Comparison of ENCODE assay signal across 20 cellular contexts in the genomic region with DNA sequence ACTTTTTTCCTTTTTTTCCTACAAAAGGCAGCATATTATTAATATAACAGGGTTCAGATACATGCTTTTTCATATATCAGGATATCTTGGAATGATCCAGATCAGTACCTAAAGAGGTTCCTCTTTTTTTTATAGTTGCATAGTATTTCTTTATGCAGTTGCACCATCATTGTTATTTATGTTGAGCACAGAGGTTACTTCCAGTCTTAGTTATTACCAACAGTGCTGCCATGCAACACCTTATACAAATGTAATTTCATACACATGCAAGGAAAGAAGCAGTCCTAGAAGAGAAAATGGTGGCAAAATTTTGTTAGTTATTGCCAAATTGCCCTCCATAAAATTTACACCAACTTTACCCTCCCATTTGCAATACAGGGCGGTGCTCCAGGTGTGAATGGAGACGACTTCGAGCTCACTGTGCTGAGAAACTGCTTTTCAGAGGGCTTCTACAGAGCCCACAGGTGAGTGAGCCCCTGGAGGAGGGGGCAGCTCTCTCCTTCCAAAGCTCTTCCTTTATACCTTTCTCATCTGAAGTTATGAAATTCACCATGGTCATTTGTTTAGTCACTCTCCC. TPM values are rescaled to one million over a fixed set of nuclear protein-coding genes. Genes with fewer than 3 reads are reported as not detected.
DNase-seq lines count a peak whose midpoint lies in the region; ATAC-seq, FAIRE-seq and TF ChIP-seq lines count a peak whose summit lies in the region.
"Had no signal": no experiment of that assay in that cellular context is flagged by ENCODE, and none has a peak within 500 bp of the region (broad histone marks: within the 10 kb centered on the region; RNA-seq: fewer than 3 reads in every experiment).

No MANE protein-coding gene starts in this region.

- H3K9ac ChIP-seq in KMS-11: peak overlapping the region; percentile 93

- DNase-seq in CD1c-positive myeloid dendritic cell (ENCODE audit: extremely low spot score) (peak; percentile 58), RWPE2 (ENCODE audit: low spot score) (no peak), left colon (no peak), HAP-1 (ENCODE audit: low spot score in 2 of 2) (no peak), EL (no peak), ecto neural progenitor cell (ENCODE audit: low spot score) (no peak), GM12891 (ENCODE audit: insufficient read length, low spot score) (no peak)
- DNase-seq: activated gamma-delta T cell treated with Interleukin-2 at 50 U/mL for 16 hours, BE2C, islet precursor cell, mesenchymal stem cell, NCI-H1930, NCI-H510A treated with DMSO at 0.1 percent for 48 hours had no signal

- H2AFZ ChIP-seq in KMS-11 (ENCODE audit: low read depth): peak overlapping the region; percentile 59

- peak overlapping the region; percentile 100 for H3K27ac ChIP-seq in KMS-11
- H3K27ac ChIP-seq in RWPE2 (ENCODE audit: poor library complexity, severe bottlenecking): peak overlapping the region; percentile 98
- H3K27ac ChIP-seq: breast epithelium, right atrium auricular region, suprapubic skin had no signal

- no peak for TF ChIP-seq POLR2A in GM12891 (IDR thresholded peaks at IDR 0.05; ENCODE audit: low read depth, low read length)

- in situ Hi-C loops in HAP-1 (cut with MboI; ENCODE audit: low sequenced_read_pairs): loop anchor here (25.0 kb wide), 1 partner anchor 346 kb away; no protein-coding TSS in a partner anchor

- no peaks in the 10 kb centered on the region for H3K79me2 ChIP-seq in KMS-11 (ENCODE audit: insufficient read depth, low read depth)

- intact Hi-C loops in left colon (cut with DNase I, micrococcal nuclease): no loop called here

- H3K4me1 ChIP-seq in KMS-11 (ENCODE audit: low read depth, poor library complexity, severe bottlenecking): peaks cover 68% of the 10 kb centered on the region
- peaks cover 20% of the 10 kb centered on the region for H3K4me1 ChIP-seq in RWPE2 (ENCODE audit: insufficient read depth, poor library complexity, severe bottlenecking)
- no peaks in the 10 kb centered on the region for H3K4me1 ChIP-seq in HAP-1
- H3K4me1 ChIP-seq: BE2C, breast epithelium, right atrium auricular region, suprapubic skin had no signal

- no peaks in the 10 kb centered on the region for H3K9me3 ChIP-seq in RWPE2 (ENCODE audit: severe bottlenecking)
- no peaks in the 10 kb centered on the region for H3K9me3 ChIP-seq in HAP-1
- H3K9me3 ChIP-seq: BE2C, breast epithelium, right atrium auricular region, suprapubic skin had no signal

- H4K20me1 ChIP-seq in KMS-11 (ENCODE audit: insufficient read depth): no peaks in the 10 kb centered on the region

- peak overlapping the region; percentile 97 for H3K4me2 ChIP-seq in KMS-11

- H3K4me3 ChIP-seq in KMS-11 (IDR thresholded peaks at IDR 0.05; ENCODE audit: insufficient read depth, low read depth, low read length) (no peak overlapping the region), RWPE2 (ENCODE audit: severe bottlenecking) (no peak overlapping the region), HAP-1 (no peak overlapping the region)
- H3K4me3 ChIP-seq: breast epithelium, right atrium auricular region, suprapubic skin had no signal

- H3K36me3 ChIP-seq in KMS-11 (ENCODE audit: insufficient read depth): no peaks in the 10 kb centered on the region
- H3K36me3 ChIP-seq in RWPE2 (ENCODE audit: low read depth): peaks cover 3% of the 10 kb centered on the region; the same call in 1 of the 2 replicates
- H3K36me3 ChIP-seq in HAP-1 (replicated peaks): no peaks in the 10 kb centered on the region
- H3K36me3 ChIP-seq: BE2C, breast epithelium, right atrium auricular region, suprapubic skin had no signal

- TF ChIP-seq CTCF in KMS-11 (conservative IDR thresholded peaks at IDR 0.05; ENCODE audit: low read depth, low read length) (no peak), RWPE2 (IDR thresholded peaks at IDR 0.05; ENCODE audit: poor library complexity, severe bottlenecking) (no peak)

- H3K27me3 ChIP-seq in KMS-11 (ENCODE audit: insufficient read depth, low read depth) (no peaks in the 10 kb centered on the region), RWPE2 (ENCODE audit: insufficient read depth, poor library complexity, severe bottlenecking) (no peaks in the 10 kb centered on the region), HAP-1 (ENCODE audit: low read depth) (no peaks in the 10 kb centered on the region)
- H3K27me3 ChIP-seq: BE2C, breast epithelium, right atrium auricular region, suprapubic skin had no signal

- no peak for FAIRE-seq in GM12891 (lab: Jason Lieb, UNC)
- FAIRE-seq: GM19239, RCC 7860 had no signal

- ATAC-seq in RWPE2 (ENCODE audit: low read depth) (no peak), left colon (peak; percentile 50)
- ATAC-seq: HCT116 had no signal

TF ChIP-seq in GM12891, 5 proteins besides CTCF, POLR2A, EP300 and RAD21:
- TF ChIP-seq SPI1 (IDR thresholded peaks at IDR 0.05; ENCODE audit: low read depth, low read length) (no peak), PAX5 (IDR thresholded peaks at IDR 0.05; ENCODE audit: insufficient read depth, low read length, severe bottlenecking) (no peak), TAF1 (IDR thresholded peaks at IDR 0.05; ENCODE audit: low read depth, low read length) (no peak), POLR2AphosphoS5 (IDR thresholded peaks at IDR 0.05; ENCODE audit: low read depth, low read length) (no peak), POU2F2 (IDR thresholded peaks at IDR 0.05; ENCODE audit: low read depth, low read length) (no peak)

RNA-seq across cellular contexts. Expression of a gene that starts 30.0 kb away (rescaled TPM):
- total RNA-seq in left colon: 100 to 1,000 TPM in 1 of 2 donors, 10 to 100 TPM in 1; 67.6 to 101 TPM
- polyA plus RNA-seq in GM12891 (2012; ENCODE audit: low read depth, missing spikeins): 35.9 TPM

RNA-seq across cellular contexts. Expression of a gene that starts 35.5 kb away (rescaled TPM):
- total RNA-seq in left colon: 1,000 to 10,000 TPM; 1,780 to 2,331 TPM
- 2,002 TPM for polyA plus RNA-seq in GM12891 (2012; ENCODE audit: low read depth, missing spikeins)
